9 cellular contexts compared by ENCODE assay signal in the genomic region with DNA sequence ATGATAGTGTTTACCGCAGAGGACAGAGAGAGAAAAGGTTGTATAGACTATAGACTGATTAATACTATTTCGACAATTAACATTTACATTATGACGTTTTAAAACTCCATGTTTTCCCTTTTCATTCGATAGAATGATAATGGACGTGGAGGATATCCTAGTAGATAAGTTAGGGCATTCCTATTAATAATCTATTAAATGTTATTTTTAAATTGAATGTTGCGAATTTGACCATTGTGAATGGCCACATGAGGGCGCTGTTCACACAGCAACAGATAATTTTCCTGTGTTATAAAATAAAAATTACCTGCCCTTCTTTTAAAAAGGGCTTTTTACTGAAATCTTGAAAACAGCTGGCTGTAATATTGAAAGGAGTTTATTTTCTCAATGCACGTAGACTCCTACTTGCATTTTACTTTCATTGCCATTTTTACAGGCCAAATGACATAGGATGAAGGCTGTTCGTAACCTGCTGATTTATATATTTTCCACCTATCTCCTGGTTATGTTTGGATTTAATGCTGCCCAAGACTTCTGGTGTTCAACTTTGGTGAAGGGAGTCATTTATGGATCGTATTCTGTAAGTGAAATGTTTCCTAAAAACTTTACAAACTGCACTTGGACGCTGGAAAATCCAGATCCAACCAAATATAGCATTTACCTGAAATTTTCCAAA.
A peak's percentile ranks its signal among the peaks of the same experiment; 100 is the strongest.
DNase-seq lines count a peak whose midpoint lies in the region; TF ChIP-seq lines count a peak whose summit lies in the region.
"Had no signal": no experiment of that assay in that cellular context is flagged by ENCODE, and none has a peak within 500 bp of the region (broad histone marks: within the 10 kb centered on the region; RNA-seq: fewer than 3 reads in every experiment).

No MANE protein-coding gene starts in this region.

- no peaks in the 10 kb centered on the region for H3K79me2 ChIP-seq in KMS-11 (ENCODE audit: insufficient read depth, low read depth)

- H3K9ac ChIP-seq in KMS-11 = no peak overlapping the region
- H3K9ac ChIP-seq: BLaER1 treated with 17β-estradiol and CSF1 and Interleukin-3, amounts not matched to agents 10 nM and 100 nM had no signal

- no peak overlapping the region for H3K4me2 ChIP-seq in KMS-11
- H3K4me2 ChIP-seq: BLaER1 treated with 17β-estradiol and CSF1 and Interleukin-3, amounts not matched to agents 10 nM and 100 nM had no signal

- no peaks in the 10 kb centered on the region for H3K27me3 ChIP-seq in KMS-11 (ENCODE audit: insufficient read depth, low read depth)

- no peak overlapping the region for H3K4me3 ChIP-seq in KMS-11 (IDR thresholded peaks at IDR 0.05; ENCODE audit: insufficient read depth, low read depth, low read length)
- H3K4me3 ChIP-seq: BLaER1 treated with 17β-estradiol and CSF1 and Interleukin-3, amounts not matched to agents 10 nM and 100 nM had no signal

- DNase-seq in DMS79 treated with DMSO at 0.1 percent for 48 hours (lab: John Stamatoyannopoulos, UW) (peak; percentile 65), DMS79 (lab: John Stamatoyannopoulos, UW) (no peak), head of caudate nucleus (peak in 41 of 42 donors; percentile 10 to 88 (median 69)), superior temporal gyrus (ENCODE audit: extremely low spot score) (peak; percentile 91), epidermal melanocyte (ENCODE audit: insufficient read length, low spot score) (no peak), hepatic stellate cell (ENCODE audit: low spot score) (no peak)
- peak; percentile 35 to 38 for DNase-seq in activated CD4-positive, alpha-beta T cell treated with anti-CD3 and anti-CD28 coated beads, Interleukin-2, amount 50 U/mL, for 48 hours

- H3K4me1 ChIP-seq in KMS-11 (ENCODE audit: low read depth, poor library complexity, severe bottlenecking) = peaks cover 8% of the 10 kb centered on the region

- intact Hi-C loops in head of caudate nucleus (cut with DNase I) = loop anchor here (5.0 to 10.0 kb wide), 2 partner anchors 329 to 596 kb away; no protein-coding TSS in a partner anchor

- H3K36me3 ChIP-seq in KMS-11 (ENCODE audit: insufficient read depth) = no peaks in the 10 kb centered on the region
- H3K36me3 ChIP-seq: BLaER1 treated with 17β-estradiol and CSF1 and Interleukin-3, amounts not matched to agents 10 nM and 100 nM had no signal

- no peaks in the 10 kb centered on the region for H4K20me1 ChIP-seq in KMS-11 (ENCODE audit: insufficient read depth)
- H4K20me1 ChIP-seq: BLaER1 treated with 17β-estradiol and CSF1 and Interleukin-3, amounts not matched to agents 10 nM and 100 nM had no signal

- no peak overlapping the region for H3K27ac ChIP-seq in KMS-11
- H3K27ac ChIP-seq: BLaER1 treated with 17β-estradiol and CSF1 and Interleukin-3, amounts not matched to agents 10 nM and 100 nM had no signal

- TF ChIP-seq CTCF in KMS-11 (conservative IDR thresholded peaks at IDR 0.05; ENCODE audit: low read depth, low read length) = peak; percentile 75

- no peak overlapping the region for H2AFZ ChIP-seq in KMS-11 (ENCODE audit: low read depth)

Comparison
In these comparisons a context has a peak if more than half of its experiments do, and no peak if none do; other contexts are left out.
1. DNase-seq: peak in DMS79 treated with DMSO at 0.1 percent for 48 hours (single experiment), activated CD4-positive, alpha-beta T cell treated with anti-CD3 and anti-CD28 coated beads, Interleukin-2, amount 50 U/mL, for 48 hours (2 of 2), head of caudate nucleus (41 of 42) and superior temporal gyrus (single experiment); none in DMS79 (single experiment), epidermal melanocyte (single experiment) and hepatic stellate cell (single experiment).